Comparison of ENCODE assay signal across 9 cellular contexts in genomic region chr19:34316741-34317241, GRCh38. TPM values are rescaled to one million over a fixed set of nuclear protein-coding genes. Genes with fewer than 3 reads are reported as not detected.
DNase-seq lines count a peak whose midpoint lies in the region; ATAC-seq and TF ChIP-seq lines count a peak whose summit lies in the region.
"Had no signal": no experiment of that assay in that cellular context is flagged by ENCODE, and none has a peak within 500 bp of the region (broad histone marks: within the 10 kb centered on the region; RNA-seq: fewer than 3 reads in every experiment).

No MANE protein-coding gene starts in this region.

- H3K27me3 ChIP-seq in breast epithelium: no peaks in the 10 kb centered on the region
- no peaks in the 10 kb centered on the region for H3K27me3 ChIP-seq in mesenchymal stem cell (ENCODE audit: control insufficient read depth in 1 of 2, insufficient read depth in 1 of 2, low read length in 2 of 2)

- TF ChIP-seq CTCF in HFFc6 (IDR thresholded peaks at IDR 0.05) (no peak), breast epithelium (IDR thresholded peaks at IDR 0.05) (no peak)

- DNase-seq in A172 (ENCODE audit: low spot score) (peak; percentile 40), HFFc6 (peak; percentile 55), breast epithelium (ENCODE audit: low spot score in 2 of 2) (no peak), mesenchymal stem cell (peak; percentile 78), midbrain (lab: John Stamatoyannopoulos, UW) (no peak), NCI-H1436 treated with DMSO at 0.1 percent for 48 hours (lab: John Stamatoyannopoulos, UW) (no peak), ecto neural progenitor cell (ENCODE audit: low spot score) (no peak)
- DNase-seq: cerebellar nuclear complex had no signal

- H2BK12ac ChIP-seq in mesenchymal stem cell (ENCODE audit: low read length in 2 of 2): peak overlapping the region in 1 of 2 experiments; percentile 2

- H4K8ac ChIP-seq in mesenchymal stem cell (ENCODE audit: low read length): no peak overlapping the region

- WGBS in mesenchymal stem cell: 54% methylated on average over 3 of the region's 3 CpGs

- H4K91ac ChIP-seq in mesenchymal stem cell (ENCODE audit: low read length): no peak overlapping the region

- no peak overlapping the region for H3K4me2 ChIP-seq in mesenchymal stem cell (ENCODE audit: low read length, poor library complexity, severe bottlenecking)

- TF ChIP-seq POLR2A in breast epithelium (IDR thresholded peaks at IDR 0.05): no peak

- H3K23ac ChIP-seq in mesenchymal stem cell (ENCODE audit: low read length in 2 of 2): no peak overlapping the region

- H2BK120ac ChIP-seq in mesenchymal stem cell (ENCODE audit: low read depth, low read length): no peak overlapping the region

- no peak overlapping the region for H3K4me3 ChIP-seq in breast epithelium
- H3K4me3 ChIP-seq in mesenchymal stem cell (ENCODE audit: insufficient read depth in 1 of 2, low read depth in 1 of 2, low read length in 2 of 2): no peak overlapping the region

- H2AK5ac ChIP-seq in mesenchymal stem cell (ENCODE audit: low read length, severe bottlenecking): peak overlapping the region; percentile 89

- H3K4me3 Mint-ChIP-seq in HFFc6: no peak overlapping the region

- no peak overlapping the region for H3K4ac ChIP-seq in mesenchymal stem cell (ENCODE audit: low read depth in 1 of 2, low read length in 2 of 2)

- no peak overlapping the region for H3K18ac ChIP-seq in mesenchymal stem cell (ENCODE audit: low read depth in 1 of 2, low read length in 2 of 2)

- H3K27ac ChIP-seq in breast epithelium: peak overlapping the region; percentile 40 to 76
- H3K27ac ChIP-seq in mesenchymal stem cell (ENCODE audit: low read length, poor library complexity, severe bottlenecking): peak overlapping the region; percentile 71

- H2BK15ac ChIP-seq in mesenchymal stem cell (ENCODE audit: low read depth, poor library complexity, severe bottlenecking): no peak overlapping the region

- peaks cover 17% of the 10 kb centered on the region for H3K79me1 ChIP-seq in mesenchymal stem cell (replicated peaks; ENCODE audit: low read length, poor library complexity, severe bottlenecking)

- H3K36me3 Mint-ChIP-seq in HFFc6 (ENCODE audit: low read depth): peaks cover 20% of the 10 kb centered on the region

- no peak for ATAC-seq in HG03159 (IDR thresholded peaks at IDR 0.05; ENCODE audit: unreplicated experiment)

- no peaks in the 10 kb centered on the region for H3K9me3 Mint-ChIP-seq in HFFc6

- no peak overlapping the region for H2BK5ac ChIP-seq in mesenchymal stem cell (ENCODE audit: low read depth, low read length, poor library complexity, severe bottlenecking)

- no peak overlapping the region for H2AFZ ChIP-seq in mesenchymal stem cell (ENCODE audit: low read depth, low read length)

- intact Hi-C loops in breast epithelium (cut with DNase I; ENCODE audit: low total_unique reads): no loop called here

- no peak overlapping the region for H3K9ac ChIP-seq in mesenchymal stem cell (ENCODE audit: low read length)

- peaks cover 67% of the 10 kb centered on the region for H3K4me1 Mint-ChIP-seq in HFFc6 (ENCODE audit: low read depth)

- no peaks in the 10 kb centered on the region for H3K27me3 Mint-ChIP-seq in HFFc6 (ENCODE audit: insufficient read depth)

- no peaks in the 10 kb centered on the region for H3K9me3 ChIP-seq in breast epithelium
- no peaks in the 10 kb centered on the region for H3K9me3 ChIP-seq in mesenchymal stem cell (ENCODE audit: control insufficient read depth, low read length)

- no peaks in the 10 kb centered on the region for H3K36me3 ChIP-seq in breast epithelium
- peaks cover 2 to 3% of the 10 kb centered on the region in 2 experiments for H3K36me3 ChIP-seq in mesenchymal stem cell (ENCODE audit: control insufficient read depth in 1 of 2, insufficient read depth in 2 of 2, low read depth in 1 of 2, low read length in 2 of 2)

- H3K27ac Mint-ChIP-seq in HFFc6: peak overlapping the region; percentile 36

- H3K14ac ChIP-seq in mesenchymal stem cell (ENCODE audit: low read length in 2 of 2): no peak overlapping the region

- H3K4me1 ChIP-seq in breast epithelium (peaks cover 8 to 14% of the 10 kb centered on the region in 2 donors), mesenchymal stem cell (ENCODE audit: control insufficient read depth, insufficient read depth, low read depth, low read length) (peaks cover 31% of the 10 kb centered on the region)

RNA-seq across cellular contexts. Expression of gene GPI, which starts 48.2 kb away (rescaled TPM):
- total RNA-seq in A172 (2014; rRNA removed; shearing (Covaris generic)): 179 and 185 TPM in 2 replicates
- 100 to 1,000 TPM; 171 to 254 (median 212) TPM for total RNA-seq in HFFc6 (2021; fragmentation: NEBNext Ultra II Directional; extraction: Animal tissue kit (Norgen Biotek cat#: 25700))
- 100 to 1,000 TPM in 2 of 3 donors, 10 to 100 TPM in 1; 97.9 to 130 (median 113) TPM for total RNA-seq in breast epithelium
- 92.4 TPM for polyA plus RNA-seq in mesenchymal stem cell (2013, experiment 1 of 2)
- 88.4 TPM for polyA plus RNA-seq in mesenchymal stem cell (2013, experiment 2 of 2)

Comparison
In these comparisons a context has a peak if more than half of its experiments do, and no peak if none do; other contexts are left out.
1. DNase-seq: peak in A172 (single experiment), HFFc6 (single experiment) and mesenchymal stem cell (single experiment); none in breast epithelium (0 of 2), midbrain (single experiment), NCI-H1436 treated with DMSO at 0.1 percent for 48 hours (single experiment) and ecto neural progenitor cell (single experiment).